Comparison of ENCODE assay signal across 19 cellular contexts in genomic region chr6:31631209-31631608, GRCh38. TPM values are rescaled to one million over a fixed set of nuclear protein-coding genes. Genes with fewer than 3 reads are reported as not detected.
A peak's percentile ranks its signal among the peaks of the same experiment; 100 is the strongest.
DNase-seq lines count a peak whose midpoint lies in the region; ATAC-seq, FAIRE-seq and TF ChIP-seq lines count a peak whose summit lies in the region.
"Had no signal": no experiment of that assay in that cellular context is flagged by ENCODE, and none has a peak within 500 bp of the region (broad histone marks: within the 10 kb centered on the region; RNA-seq: fewer than 3 reads in every experiment).

No MANE protein-coding gene starts in this region.

- no peaks in the 10 kb centered on the region for H3K9me1 ChIP-seq in K562 (ENCODE audit: control insufficient read depth, insufficient read depth, low read length)

- WGBS in K562 (ENCODE audit: insufficient coverage, low coverage, missing lambda C conversion rate) = 92% methylated on average over 15 of the region's 16 CpGs

- no peak overlapping the region for H3K4me2 ChIP-seq in K562 (ENCODE audit: insufficient read depth, low read length)

- TF ChIP-seq EP300 in K562 (IDR thresholded peaks at IDR 0.05; ENCODE audit: low read length) = no peak

- no peak overlapping the region for H3K27ac ChIP-seq in K562 (ENCODE audit: extremely low read depth, low read depth, low read length)

- no peaks in the 10 kb centered on the region for H3K9me3 Mint-ChIP-seq in activated T-cell treated with anti-CD3 and anti-CD28 coated beads, Interleukin-2, amount 50 U/mL, for 24 hours
- H3K9me3 Mint-ChIP-seq in activated T-cell treated with anti-CD3 and anti-CD28 coated beads, Interleukin-2, amount 50 U/mL, for 72 hours = no peaks in the 10 kb centered on the region
- H3K9me3 Mint-ChIP-seq in Caco-2 (ENCODE audit: unreplicated experiment) (no peaks in the 10 kb centered on the region), neural crest cell (no peaks in the 10 kb centered on the region)
- H3K9me3 Mint-ChIP-seq: CD14-positive monocyte had no signal

- no peak for TF ChIP-seq RAD21 in K562 (CRISPR knock-in tag; conservative IDR thresholded peaks at IDR 0.05 in 1 of 2, IDR thresholded peaks at IDR 0.05 in 1 of 2)

- no peak for DNase-seq in activated T-cell treated with anti-CD3 and anti-CD28 coated beads, Interleukin-2, amount 50 U/mL, for 24 hours
- no peak for DNase-seq in activated T-cell treated with anti-CD3 and anti-CD28 coated beads, Interleukin-2, amount 50 U/mL, for 72 hours
- DNase-seq in Caco-2 = no peak
- DNase-seq in K562 (ENCODE audit: extremely low read depth in 1 of 4, low spot score in 3 of 4) = no peak
- DNase-seq in neural crest cell (ENCODE audit: low read depth, low spot score) = no peak
- no peak for DNase-seq in stimulated activated CD4-positive, alpha-beta T cell treated with anti-CD3 and anti-CD28 coated beads, Interleukin-1b, Interleukin-23, amount 100 ng/mL, for 48 hours
- DNase-seq in stimulated activated CD4-positive, alpha-beta T cell treated with anti-CD3 and anti-CD28 coated beads, Interleukin-2, amount 100 ng/mL, for 24 hours = no peak
- DNase-seq: HCEC 1CT; KBM-7; NCI-H1092 treated with DMSO at 0.1 percent for 48 hours; NCI-H1694 treated with DMSO at 0.1 percent for 48 hours; NCI-H69; NK-92 treated with Interleukin-12 subunit alpha and Interleukin-12 subunit beta, amount 100 ng/mL, for 24 hours had no signal

- H4K20me1 ChIP-seq in K562 (replicated peaks; ENCODE audit: control insufficient read depth, insufficient read depth, low read length) = peaks cover 24% of the 10 kb centered on the region

- peak overlapping the region; percentile 5 for H3K27ac Mint-ChIP-seq in activated T-cell treated with anti-CD3 and anti-CD28 coated beads, Interleukin-2, amount 50 U/mL, for 24 hours
- no peak overlapping the region for H3K27ac Mint-ChIP-seq in activated T-cell treated with anti-CD3 and anti-CD28 coated beads, Interleukin-2, amount 50 U/mL, for 72 hours
- H3K27ac Mint-ChIP-seq in Caco-2 (ENCODE audit: unreplicated experiment) (no peak overlapping the region), neural crest cell (ENCODE audit: unreplicated experiment) (no peak overlapping the region)

- H3K4me3 ChIP-seq in Caco-2 (ENCODE audit: low read depth, low read length) = no peak overlapping the region
- no peak overlapping the region for H3K4me3 ChIP-seq in K562

- no peak for FAIRE-seq in K562 (lab: Jason Lieb, UNC)
- FAIRE-seq: A204.1, GM18507, GM19239 had no signal

- no peak overlapping the region for H2AFZ ChIP-seq in K562 (ENCODE audit: low read depth, low read length)

- no peaks in the 10 kb centered on the region for H3K27me3 Mint-ChIP-seq in activated T-cell treated with anti-CD3 and anti-CD28 coated beads, Interleukin-2, amount 50 U/mL, for 24 hours
- no peaks in the 10 kb centered on the region for H3K27me3 Mint-ChIP-seq in activated T-cell treated with anti-CD3 and anti-CD28 coated beads, Interleukin-2, amount 50 U/mL, for 72 hours (ENCODE audit: low read depth)
- H3K27me3 Mint-ChIP-seq in Caco-2 (ENCODE audit: insufficient read depth, unreplicated experiment) (no peaks in the 10 kb centered on the region), neural crest cell (ENCODE audit: low read depth) (no peaks in the 10 kb centered on the region)

- in situ Hi-C loops in K562 (cut with MboI) = no loop called here

- H3K4me1 Mint-ChIP-seq in activated T-cell treated with anti-CD3 and anti-CD28 coated beads, Interleukin-2, amount 50 U/mL, for 24 hours (ENCODE audit: low read depth) = peaks cover 6% of the 10 kb centered on the region
- peaks cover 21% of the 10 kb centered on the region for H3K4me1 Mint-ChIP-seq in activated T-cell treated with anti-CD3 and anti-CD28 coated beads, Interleukin-2, amount 50 U/mL, for 72 hours (ENCODE audit: low read depth)
- H3K4me1 Mint-ChIP-seq in Caco-2 (ENCODE audit: low read depth, unreplicated experiment) (no peaks in the 10 kb centered on the region), neural crest cell (peaks cover 4% of the 10 kb centered on the region)
- H3K4me1 Mint-ChIP-seq: CD14-positive monocyte had no signal

- H3K9me3 ChIP-seq in Caco-2 (no peaks in the 10 kb centered on the region), K562 (replicated peaks; ENCODE audit: control insufficient read depth, insufficient read depth, low read depth, low read length) (no peaks in the 10 kb centered on the region)

- intact Hi-C loops in Caco-2 (cut with micrococcal nuclease; ENCODE audit: unreplicated experiment) (no loop called here), K562 (cut with micrococcal nuclease) (no loop called here)

- H3K4me1 ChIP-seq in Caco-2 (no peaks in the 10 kb centered on the region), K562 (replicated peaks in 1 of 2; ENCODE audit: control insufficient read depth in 2 of 2, insufficient read depth in 2 of 2, low read length in 2 of 2) (peaks cover 0 to 22% of the 10 kb centered on the region in 2 experiments; a peak in 1 of 5 replicates)

- peaks cover 13% of the 10 kb centered on the region for H3K36me3 ChIP-seq in Caco-2 (ENCODE audit: control insufficient read depth, insufficient read depth, low read length)
- H3K36me3 ChIP-seq in K562 (ENCODE audit: control insufficient read depth, insufficient read depth, low read length) = peaks cover 100% of the 10 kb centered on the region

- CTCF ChIA-PET in Caco-2 (lab: Charles Lee) = no interaction called here
- CTCF ChIA-PET in K562 (lab: Yijun Ruan, JAX; ENCODE audit: low intra/inter-chr PET ratio) = interaction anchor here (0.5 kb wide), 1 partner anchor 202 kb away, joined by 3 read pairs; no protein-coding TSS in a partner anchor

- POLR2A ChIA-PET in Caco-2 (lab: Charles Lee) (no interaction called here), K562 (lab: Yijun Ruan, JAX) (interaction anchor here (0.8 to 14.8 kb wide), 3 partner anchors 5 to 21 kb away, joined by 10 to 274 read pairs (median 274); partner anchors contain the start of genes BAG6 and PRRC2A)

- H3K9ac ChIP-seq in K562 (ENCODE audit: insufficient read depth in 1 of 2, low read depth in 2 of 2, low read length in 2 of 2) = no peak overlapping the region

- H3K4me3 Mint-ChIP-seq in activated T-cell treated with anti-CD3 and anti-CD28 coated beads, Interleukin-2, amount 50 U/mL, for 24 hours = no peak overlapping the region
- no peak overlapping the region for H3K4me3 Mint-ChIP-seq in activated T-cell treated with anti-CD3 and anti-CD28 coated beads, Interleukin-2, amount 50 U/mL, for 72 hours
- H3K4me3 Mint-ChIP-seq in Caco-2 (ENCODE audit: unreplicated experiment) (no peak overlapping the region), neural crest cell (peak overlapping the region; percentile 38)

- TF ChIP-seq CTCF in Caco-2 (IDR thresholded peaks at IDR 0.05; ENCODE audit: insufficient read depth in 1 of 2, low read depth in 1 of 2, low read length in 1 of 2, severe bottlenecking in 1 of 2, unreplicated experiment in 1 of 2) (no peak), K562 (IDR thresholded peaks at IDR 0.05 in 2 of 3, conservative IDR thresholded peaks at IDR 0.05 in 1 of 3; ENCODE audit: insufficient read depth in 2 of 3, low read depth in 1 of 3, low read length in 3 of 3) (no peak), neural crest cell (conservative IDR thresholded peaks at IDR 0.05) (no peak)

- TF ChIP-seq POLR2A in K562 (conservative IDR thresholded peaks at IDR 0.05) = no peak

- TSS peak; percentile 13 for BruUV-seq in Caco-2 (replicated peaks; lab: Mats Ljungman, UMichigan)
- BruUV-seq in K562 (replicated peaks; lab: Mats Ljungman, UMichigan) = TSS peak; percentile 13

- peaks cover 100% of the 10 kb centered on the region for H3K36me3 Mint-ChIP-seq in activated T-cell treated with anti-CD3 and anti-CD28 coated beads, Interleukin-2, amount 50 U/mL, for 24 hours (ENCODE audit: low read depth)
- H3K36me3 Mint-ChIP-seq in activated T-cell treated with anti-CD3 and anti-CD28 coated beads, Interleukin-2, amount 50 U/mL, for 72 hours (ENCODE audit: insufficient read depth in 2 of 2) = peaks cover 23 to 58% of the 10 kb centered on the region in 2 donors
- H3K36me3 Mint-ChIP-seq in Caco-2 (ENCODE audit: insufficient read depth, unreplicated experiment) (peaks cover 91% of the 10 kb centered on the region), neural crest cell (ENCODE audit: low read depth) (peaks cover 44% of the 10 kb centered on the region)

- H3K27me3 ChIP-seq in Caco-2 (replicated peaks; ENCODE audit: control insufficient read depth, insufficient read depth, low read length) (no peaks in the 10 kb centered on the region), K562 (ENCODE audit: control insufficient read depth in 2 of 2, insufficient read depth in 2 of 2, low read length in 2 of 2) (no peaks in the 10 kb centered on the region)

- ATAC-seq in activated T-cell treated with anti-CD3 and anti-CD28 coated beads, Interleukin-2, amount 50 U/mL, for 72 hours (replicated peaks in 1 of 2) = no peak
- ATAC-seq in K562 (peak; percentile 6), HG03095 (IDR thresholded peaks at IDR 0.05; ENCODE audit: unreplicated experiment) (no peak)

- H3K79me2 ChIP-seq in K562 (ENCODE audit: control insufficient read depth, insufficient read depth, low read length) = peaks cover 26% of the 10 kb centered on the region

RNA-seq across cellular contexts. Expression of gene PRRC2A, which starts 10.7 kb away (rescaled TPM):
- 100 to 1,000 TPM; 260 to 285 TPM for total RNA-seq in activated T-cell treated with anti-CD3 and anti-CD28 coated beads, Interleukin-2, amount 50 U/mL, for 72 hours
- total RNA-seq in Caco-2 (2022) = 213 and 222 TPM in 2 replicates
- 801 and 1,251 TPM in 2 replicates for total RNA-seq in K562 (2011; cell fraction: chromatin; rRNA removed; ENCODE audit: low replicate concordance)
- 435 and 502 TPM in 2 replicates for total RNA-seq in K562 (2011; cell fraction: nucleolus; rRNA removed)
- 531 and 634 TPM in 2 replicates for total RNA-seq in K562 (2011; cell fraction: nucleoplasm; rRNA removed)
- total RNA-seq in K562 (2014; rRNA removed) = 72.6 and 94.0 TPM in 2 replicates
- 36.7 and 43.2 TPM in 2 replicates for total RNA-seq in K562 (2014; rRNA removed; fragmentation: Illumina TruSeq; extraction: Trizol)
- 63.0 and 75.6 TPM in 2 replicates for total RNA-seq in K562 (2015; rRNA removed; fragmentation: Illumina TruSeq; extraction: Trizol)
- total RNA-seq in K562 (2021) = 295 and 332 TPM in 2 replicates
- 44.0 and 113 TPM in 2 replicates for polyA plus RNA-seq in K562 (2011; rRNA removed)
- 59.9 and 99.7 TPM in 2 replicates for polyA plus RNA-seq in K562 (2011; cell fraction: cytosol; rRNA removed)
- 306 and 358 TPM in 2 replicates for polyA plus RNA-seq in K562 (2011; cell fraction: nucleus; rRNA removed)
- polyA plus RNA-seq in K562 (2012) = 196 and 297 TPM in 2 replicates
- polyA plus RNA-seq in K562 (2014; fragmentation: Illumina TruSeq; extraction: Trizol) = 170 and 205 TPM in 2 replicates
- 1 to 10 TPM; 1.0 to 1.7 TPM for polyA plus RNA-seq in K562 (2014; fragmentation: Nextera tagmentation; extraction: Ambion mirVana)
- 114 and 118 TPM in 2 replicates for polyA plus RNA-seq in K562 (2014; rRNA removed)
- 28.8 and 32.1 TPM in 2 replicates for polyA minus RNA-seq in K562 (2011; rRNA and poly(A)+ RNA removed)
- polyA minus RNA-seq in K562 (2011; cell fraction: cytosol; rRNA and poly(A)+ RNA removed) = 109 and 149 TPM in 2 replicates
- 109 and 131 TPM in 2 replicates for polyA minus RNA-seq in K562 (2011; cell fraction: nucleus; rRNA and poly(A)+ RNA removed)
- total RNA-seq in neural crest cell = 347 and 356 TPM in 2 replicates

RNA-seq across cellular contexts. Expression of gene AIF1, which starts 16.2 kb away (rescaled TPM):
- 10 to 100 TPM; 68.7 to 98.1 TPM for total RNA-seq in activated T-cell treated with anti-CD3 and anti-CD28 coated beads, Interleukin-2, amount 50 U/mL, for 72 hours
- total RNA-seq in Caco-2 (2022) (2.2 and 2.7 TPM in 2 replicates), K562 (2014; rRNA removed) (11.9 and 17.2 TPM in 2 replicates), K562 (2014; rRNA removed; fragmentation: Illumina TruSeq; extraction: Trizol) (19.4 and 22.7 TPM in 2 replicates), K562 (2015; rRNA removed; fragmentation: Illumina TruSeq; extraction: Trizol) (27.6 and 29.3 TPM in 2 replicates), K562 (2021) (9.2 and 9.4 TPM in 2 replicates), neural crest cell (not detected in 2 replicates)
- 1.2 and 2.1 TPM in 2 replicates for total RNA-seq in K562 (2011; cell fraction: chromatin; rRNA removed; ENCODE audit: low replicate concordance)
- 0.79 and 1.5 TPM in 2 replicates for total RNA-seq in K562 (2011; cell fraction: nucleolus; rRNA removed)
- 0.92 and 1.2 TPM in 2 replicates for total RNA-seq in K562 (2011; cell fraction: nucleoplasm; rRNA removed)
- polyA plus RNA-seq in K562 (2011; rRNA removed) (10.8 and 15.6 TPM in 2 replicates), K562 (2014; fragmentation: Illumina TruSeq; extraction: Trizol) (19.9 and 21.2 TPM in 2 replicates), K562 (2014; fragmentation: Nextera tagmentation; extraction: Ambion mirVana) (10 to 100 TPM; 31.2 to 33.4 TPM), K562 (2014; rRNA removed) (18.9 and 23.5 TPM in 2 replicates)
- polyA plus RNA-seq in K562 (2011; cell fraction: cytosol; rRNA removed) = 4.6 and 12.9 TPM in 2 replicates
- 4.4 and 8.5 TPM in 2 replicates for polyA plus RNA-seq in K562 (2011; cell fraction: nucleus; rRNA removed)
- polyA plus RNA-seq in K562 (2012) = 16.9 and 18.8 TPM in 2 replicates
- polyA minus RNA-seq in K562 (2011; rRNA and poly(A)+ RNA removed) = 6.0 and 11.1 TPM in 2 replicates
- polyA minus RNA-seq in K562 (2011; cell fraction: cytosol; rRNA and poly(A)+ RNA removed) = 5.0 and 5.7 TPM in 2 replicates
- polyA minus RNA-seq in K562 (2011; cell fraction: nucleus; rRNA and poly(A)+ RNA removed) = 1.1 and 3.7 TPM in 2 replicates
- total RNA-seq: HT-29 had no signal

RNA-seq across cellular contexts. Expression of gene BAG6, which starts 21.3 kb away (rescaled TPM):
- 100 to 1,000 TPM; 265 to 272 TPM for total RNA-seq in activated T-cell treated with anti-CD3 and anti-CD28 coated beads, Interleukin-2, amount 50 U/mL, for 72 hours
- total RNA-seq in Caco-2 (2022) = 354 and 376 TPM in 2 replicates
- total RNA-seq in K562 (2011; cell fraction: chromatin; rRNA removed; ENCODE audit: low replicate concordance) = 312 and 626 TPM in 2 replicates
- total RNA-seq in K562 (2011; cell fraction: nucleolus; rRNA removed) = 393 and 458 TPM in 2 replicates
- 245 and 292 TPM in 2 replicates for total RNA-seq in K562 (2011; cell fraction: nucleoplasm; rRNA removed)
- total RNA-seq in K562 (2014; rRNA removed) = 246 and 295 TPM in 2 replicates
- 100 and 105 TPM in 2 replicates for total RNA-seq in K562 (2014; rRNA removed; fragmentation: Illumina TruSeq; extraction: Trizol)
- total RNA-seq in K562 (2015; rRNA removed; fragmentation: Illumina TruSeq; extraction: Trizol) = 124 and 125 TPM in 2 replicates
- total RNA-seq in K562 (2021) = 422 and 484 TPM in 2 replicates
- 86.1 and 202 TPM in 2 replicates for polyA plus RNA-seq in K562 (2011; rRNA removed)
- polyA plus RNA-seq in K562 (2011; cell fraction: cytosol; rRNA removed) = 117 and 176 TPM in 2 replicates
- polyA plus RNA-seq in K562 (2011; cell fraction: nucleus; rRNA removed) = 486 and 557 TPM in 2 replicates
- polyA plus RNA-seq in K562 (2012) = 430 and 470 TPM in 2 replicates
- 304 and 355 TPM in 2 replicates for polyA plus RNA-seq in K562 (2014; fragmentation: Illumina TruSeq; extraction: Trizol)
- polyA plus RNA-seq in K562 (2014; fragmentation: Nextera tagmentation; extraction: Ambion mirVana) = 10 to 100 TPM; 41.9 to 54.1 TPM
- polyA plus RNA-seq in K562 (2014; rRNA removed) = 225 and 263 TPM in 2 replicates
- polyA minus RNA-seq in K562 (2011; rRNA and poly(A)+ RNA removed) = 113 and 169 TPM in 2 replicates
- 230 and 353 TPM in 2 replicates for polyA minus RNA-seq in K562 (2011; cell fraction: cytosol; rRNA and poly(A)+ RNA removed)
- 128 and 162 TPM in 2 replicates for polyA minus RNA-seq in K562 (2011; cell fraction: nucleus; rRNA and poly(A)+ RNA removed)
- 439 and 459 TPM in 2 replicates for total RNA-seq in neural crest cell

RNA-seq across cellular contexts. Expression of gene APOM, which starts 24.5 kb away (rescaled TPM):
- total RNA-seq in activated T-cell treated with anti-CD3 and anti-CD28 coated beads, Interleukin-2, amount 50 U/mL, for 72 hours = 1 to 10 TPM; 5.0 to 6.0 TPM
- total RNA-seq in Caco-2 (2022) (14.8 and 15.8 TPM in 2 replicates), K562 (2014; rRNA removed) (5.7 and 6.6 TPM in 2 replicates), K562 (2014; rRNA removed; fragmentation: Illumina TruSeq; extraction: Trizol) (10.4 and 10.8 TPM in 2 replicates), K562 (2015; rRNA removed; fragmentation: Illumina TruSeq; extraction: Trizol) (6.6 and 7.1 TPM in 2 replicates), K562 (2021) (9.7 and 10.1 TPM in 2 replicates), neural crest cell (3.8 and 4.2 TPM in 2 replicates)
- 6.6 and 7.8 TPM in 2 replicates for total RNA-seq in K562 (2011; cell fraction: chromatin; rRNA removed; ENCODE audit: low replicate concordance)
- total RNA-seq in K562 (2011; cell fraction: nucleolus; rRNA removed) = 5.1 and 5.3 TPM in 2 replicates
- total RNA-seq in K562 (2011; cell fraction: nucleoplasm; rRNA removed) = 9.8 and 10.1 TPM in 2 replicates
- polyA plus RNA-seq in K562 (2011; rRNA removed) (7.7 and 8.6 TPM in 2 replicates), K562 (2014; fragmentation: Illumina TruSeq; extraction: Trizol) (13.1 and 17.4 TPM in 2 replicates), K562 (2014; fragmentation: Nextera tagmentation; extraction: Ambion mirVana) (10 to 100 TPM; 23.9 to 24.3 TPM), K562 (2014; rRNA removed) (10.1 and 13.5 TPM in 2 replicates)
- 10.2 and 18.1 TPM in 2 replicates for polyA plus RNA-seq in K562 (2011; cell fraction: cytosol; rRNA removed)
- 13.8 and 20.1 TPM in 2 replicates for polyA plus RNA-seq in K562 (2011; cell fraction: nucleus; rRNA removed)
- polyA plus RNA-seq in K562 (2012) = 11.4 and 16.2 TPM in 2 replicates
- polyA minus RNA-seq in K562 (2011; rRNA and poly(A)+ RNA removed) = 2.6 and 5.6 TPM in 2 replicates
- polyA minus RNA-seq in K562 (2011; cell fraction: cytosol; rRNA and poly(A)+ RNA removed) = 2.2 and 3.5 TPM in 2 replicates
- 1.6 and 2.3 TPM in 2 replicates for polyA minus RNA-seq in K562 (2011; cell fraction: nucleus; rRNA and poly(A)+ RNA removed)

RNA-seq across cellular contexts. Expression of gene C6orf47, which starts 29.4 kb away (rescaled TPM):
- total RNA-seq in activated T-cell treated with anti-CD3 and anti-CD28 coated beads, Interleukin-2, amount 50 U/mL, for 72 hours = 10 to 100 TPM; 21.1 to 22.5 TPM
- total RNA-seq in Caco-2 (2022) = 19.4 and 19.7 TPM in 2 replicates
- total RNA-seq in K562 (2011; cell fraction: chromatin; rRNA removed; ENCODE audit: low replicate concordance) = 18.1 and 40.4 TPM in 2 replicates
- 34.1 and 39.2 TPM in 2 replicates for total RNA-seq in K562 (2011; cell fraction: nucleolus; rRNA removed)
- total RNA-seq in K562 (2011; cell fraction: nucleoplasm; rRNA removed) = 28.1 and 30.1 TPM in 2 replicates
- total RNA-seq in K562 (2014; rRNA removed) = 43.8 and 44.3 TPM in 2 replicates
- 24.7 and 24.9 TPM in 2 replicates for total RNA-seq in K562 (2014; rRNA removed; fragmentation: Illumina TruSeq; extraction: Trizol)
- total RNA-seq in K562 (2015; rRNA removed; fragmentation: Illumina TruSeq; extraction: Trizol) = 39.3 and 41.0 TPM in 2 replicates
- total RNA-seq in K562 (2021) = 28.0 and 33.2 TPM in 2 replicates
- polyA plus RNA-seq in K562 (2011; rRNA removed) = 11.0 and 14.6 TPM in 2 replicates
- 10.6 and 16.9 TPM in 2 replicates for polyA plus RNA-seq in K562 (2011; cell fraction: cytosol; rRNA removed)
- 7.7 and 10.6 TPM in 2 replicates for polyA plus RNA-seq in K562 (2011; cell fraction: nucleus; rRNA removed)
- polyA plus RNA-seq in K562 (2012) = 31.5 and 32.4 TPM in 2 replicates
- polyA plus RNA-seq in K562 (2014; fragmentation: Illumina TruSeq; extraction: Trizol) = 27.0 and 33.8 TPM in 2 replicates
- polyA plus RNA-seq in K562 (2014; fragmentation: Nextera tagmentation; extraction: Ambion mirVana) = under 1 TPM; 0.14 to 0.27 TPM
- polyA plus RNA-seq in K562 (2014; rRNA removed) = 38.1 and 38.7 TPM in 2 replicates
- polyA minus RNA-seq in K562 (2011; rRNA and poly(A)+ RNA removed) = 11.3 and 12.1 TPM in 2 replicates
- polyA minus RNA-seq in K562 (2011; cell fraction: cytosol; rRNA and poly(A)+ RNA removed) = 8.6 and 11.6 TPM in 2 replicates
- polyA minus RNA-seq in K562 (2011; cell fraction: nucleus; rRNA and poly(A)+ RNA removed) = 14.7 and 20.5 TPM in 2 replicates
- total RNA-seq in neural crest cell = 23.5 TPM in 2 replicates
